32 cellular contexts compared by ENCODE assay signal in genomic region chr6:35782424-35782823, GRCh38. TPM values are rescaled to one million over a fixed set of nuclear protein-coding genes. Genes with fewer than 3 reads are reported as not detected.
DNase-seq lines count a peak whose midpoint lies in the region; TF ChIP-seq lines count a peak whose summit lies in the region.
"Had no signal": no experiment of that assay in that cellular context is flagged by ENCODE, and none has a peak within 500 bp of the region (broad histone marks: within the 10 kb centered on the region; RNA-seq: fewer than 3 reads in every experiment).

No MANE protein-coding gene starts in this region.

- CTCF ChIA-PET in mammary epithelial cell (lab: Charles Lee; ENCODE audit: low non-redundant PET) = no interaction called here

- H3K27me3 ChIP-seq in BE2C (peaks cover 6% of the 10 kb centered on the region; the same call in 1 of the 2 replicates), mammary epithelial cell (ENCODE audit: insufficient read depth, low read length) (peaks cover 5% of the 10 kb centered on the region)

- in situ Hi-C loops in mammary epithelial cell (cut with MboI; ENCODE audit: low sequenced_read_pairs in 2 of 2) = no loop called here

- WGBS in mammary epithelial cell (ENCODE audit: low coverage, missing lambda C conversion rate) = 0% methylated on average over 3 of the region's 3 CpGs

- H3K9ac ChIP-seq in mammary epithelial cell (ENCODE audit: insufficient read depth, low read length) = no peak overlapping the region
- H3K9ac ChIP-seq: BLaER1 had no signal

- no peaks in the 10 kb centered on the region for H3K4me1 ChIP-seq in BE2C
- peaks cover 7% of the 10 kb centered on the region for H3K4me1 ChIP-seq in mammary epithelial cell (ENCODE audit: insufficient read depth, low read length)
- H3K4me1 ChIP-seq: BLaER1, colonic mucosa, sigmoid colon had no signal

- H3K4me2 ChIP-seq in mammary epithelial cell (ENCODE audit: insufficient read depth, low read depth, low read length) = peak overlapping the region; percentile 41
- H3K4me2 ChIP-seq: BLaER1 had no signal

- intact Hi-C loops in mammary epithelial cell (cut with micrococcal nuclease) = no loop called here

- BruUV-seq in mammary epithelial cell (replicated peaks; lab: Mats Ljungman, UMichigan) = no TSS peak

- H4K20me1 ChIP-seq in mammary epithelial cell (ENCODE audit: insufficient read depth, low read length) = no peaks in the 10 kb centered on the region
- H4K20me1 ChIP-seq: BLaER1 had no signal

- H3K27ac ChIP-seq in mammary epithelial cell (ENCODE audit: insufficient read depth, low read depth, low read length) = no peak overlapping the region
- H3K27ac ChIP-seq: BLaER1, colonic mucosa, heart left ventricle, sigmoid colon, suprapubic skin had no signal

- H3K36me3 ChIP-seq in BE2C (no peaks in the 10 kb centered on the region), mammary epithelial cell (ENCODE audit: insufficient read depth, low read length) (no peaks in the 10 kb centered on the region)
- H3K36me3 ChIP-seq: BLaER1, colonic mucosa, heart left ventricle, sigmoid colon, suprapubic skin had no signal

- dilution Hi-C loops in mammary epithelial cell (cut with HindIII; ENCODE audit: low sequenced_read_pairs) = no loop called here

- no peak overlapping the region for H3K4me3 ChIP-seq in BE2C (ENCODE audit: low read depth, low read length)
- H3K4me3 ChIP-seq in mammary epithelial cell (replicated peaks in 1 of 3; ENCODE audit: insufficient read depth in 1 of 3, low read depth in 2 of 3, low read length in 3 of 3) = no peak overlapping the region
- H3K4me3 ChIP-seq: BLaER1, colonic mucosa, GM12878, heart left ventricle, sigmoid colon, suprapubic skin had no signal

- no peak overlapping the region for H2AFZ ChIP-seq in mammary epithelial cell (ENCODE audit: low read depth, low read length)

- TF ChIP-seq CTCF in BE2C (IDR thresholded peaks at IDR 0.05; ENCODE audit: low read depth, low read length) (no peak), GM10266 (IDR thresholded peaks at IDR 0.05; ENCODE audit: control insufficient read depth, insufficient read depth, low read depth, missing control alignments) (no peak), mammary epithelial cell (conservative IDR thresholded peaks at IDR 0.05 in 1 of 2, IDR thresholded peaks at IDR 0.05 in 1 of 2; ENCODE audit: extremely low read depth in 1 of 2, insufficient read depth in 1 of 2, low read depth in 1 of 2, low read length in 2 of 2) (no peak)

- peak; percentile 69 for DNase-seq in BE2C
- DNase-seq in GM10266 (ENCODE audit: extremely low spot score) = peak; percentile 7
- DNase-seq in NCI-H2081 treated with DMSO at 0.1 percent for 48 hours (lab: John Stamatoyannopoulos, UW) = peak; percentile 77
- peak; percentile 63 for DNase-seq in mammary epithelial cell
- no peak for DNase-seq in activated naive CD4-positive, alpha-beta T cell treated with Interleukin-2 at 50 U/mL for 16 hours
- DNase-seq in NOMO-1 treated with dmso at 0.1 percent for 144 hours (lab: John Stamatoyannopoulos, UW; ENCODE audit: unreplicated experiment) = no peak
- no peak for DNase-seq in hypothalamus (lab: John Stamatoyannopoulos, UW)
- DNase-seq in activated T-cell treated with anti-CD3 and anti-CD28 coated beads, Interleukin-2, amount 50 U/mL, for 48 hours = no peak
- DNase-seq: ACHN; activated CD4-positive, alpha-beta memory T cell treated with anti-CD3 and anti-CD28 coated beads for 36 hours; activated CD4-positive, CD25-positive, alpha-beta regulatory T cell treated with anti-CD3 and anti-CD28 coated beads, Interleukin-2, amount 50 U/mL, for 72 hours; activated CD8-positive, alpha-beta memory T cell treated with anti-CD3 and anti-CD28 coated beads, Interleukin-2, amount 50 U/mL, for 4 hours; amygdala; colonic mucosa; effector memory CD4-positive, alpha-beta T cell; foreskin fibroblast; heart left ventricle; IMR-90; kidney glomerular epithelial cell; mesenchymal stem cell; NCI-H510A; sigmoid colon; stimulated activated CD4-positive, alpha-beta T cell treated with anti-CD3 and anti-CD28 coated beads, Interleukin-4, amount 100 ng/mL, for 4 hours; stimulated activated naive B cell treated with anti-CD40 and anti-IgM and Interleukin-4, amounts not matched to agents 10 μg/mL and 1 μg/mL and 100 μg/mL, for 72 hours had no signal

- no peaks in the 10 kb centered on the region for H3K79me2 ChIP-seq in mammary epithelial cell (ENCODE audit: insufficient read depth, low read length)

- H3K9me3 ChIP-seq in BE2C (no peaks in the 10 kb centered on the region; the same call in 1 of the 2 replicates), mammary epithelial cell (replicated peaks; ENCODE audit: insufficient read depth, low read length) (no peaks in the 10 kb centered on the region)
- H3K9me3 ChIP-seq: BLaER1, colonic mucosa, heart left ventricle, sigmoid colon, suprapubic skin had no signal

RNA-seq across cellular contexts. Expression of gene CLPSL1, which starts 1.6 kb away (rescaled TPM):
- not detected for polyA plus RNA-seq in BE2C (2012; ENCODE audit: insufficient read depth, insufficient read length, low read depth)
- not detected for total RNA-seq in mammary epithelial cell
- polyA plus RNA-seq in mammary epithelial cell = not detected
- polyA minus RNA-seq in mammary epithelial cell = not detected
- total RNA-seq: activated CD4-positive, alpha-beta memory T cell treated with anti-CD3 and anti-CD28 coated beads for 36 hours; colonic mucosa; Daoy; GM12878; heart left ventricle; IMR-90; posterior vena cava; sigmoid colon; SK-MEL-5; suprapubic skin; urinary bladder had no signal
- polyA plus RNA-seq: esophagus, GM12878, heart left ventricle, IMR-90, sigmoid colon, urinary bladder had no signal

RNA-seq across cellular contexts. Expression of gene CLPSL2, which starts 6.0 kb away (rescaled TPM):
- polyA plus RNA-seq in BE2C (2012; ENCODE audit: insufficient read depth, insufficient read length, low read depth) = not detected
- not detected for total RNA-seq in mammary epithelial cell
- polyA plus RNA-seq in mammary epithelial cell = not detected
- not detected for polyA minus RNA-seq in mammary epithelial cell
- total RNA-seq: activated CD4-positive, alpha-beta memory T cell treated with anti-CD3 and anti-CD28 coated beads for 36 hours; colonic mucosa; Daoy; heart left ventricle; IMR-90; posterior vena cava; sigmoid colon; SK-MEL-5; suprapubic skin; urinary bladder had no signal
- polyA plus RNA-seq: esophagus, heart left ventricle, IMR-90, sigmoid colon, urinary bladder had no signal

RNA-seq across cellular contexts. Expression of gene CLPS, which starts 14.7 kb away (rescaled TPM):
- polyA plus RNA-seq in BE2C (2012; ENCODE audit: insufficient read depth, insufficient read length, low read depth) = not detected
- not detected for total RNA-seq in mammary epithelial cell
- not detected for polyA plus RNA-seq in mammary epithelial cell
- polyA minus RNA-seq in mammary epithelial cell = not detected
- total RNA-seq: activated CD4-positive, alpha-beta memory T cell treated with anti-CD3 and anti-CD28 coated beads for 36 hours; Daoy; IMR-90; sigmoid colon; SK-MEL-5; suprapubic skin; urinary bladder had no signal
- polyA plus RNA-seq: GM12878, IMR-90 had no signal

RNA-seq across cellular contexts. Expression of gene LHFPL5, which starts 22.7 kb away (rescaled TPM):
- polyA plus RNA-seq in BE2C (2012; ENCODE audit: insufficient read depth, insufficient read length, low read depth) = 0.51 TPM
- total RNA-seq in mammary epithelial cell = not detected
- polyA plus RNA-seq in mammary epithelial cell = not detected
- polyA minus RNA-seq in mammary epithelial cell = not detected
- total RNA-seq: activated CD4-positive, alpha-beta memory T cell treated with anti-CD3 and anti-CD28 coated beads for 36 hours; colonic mucosa; Daoy; heart left ventricle; IMR-90; posterior vena cava; SK-MEL-5; suprapubic skin; urinary bladder had no signal
- polyA plus RNA-seq: esophagus, GM12878, heart left ventricle, IMR-90, urinary bladder had no signal

RNA-seq across cellular contexts. Expression of gene ARMC12, which starts 45.6 kb away (rescaled TPM):
- 3.1 TPM for polyA plus RNA-seq in BE2C (2012; ENCODE audit: insufficient read depth, insufficient read length, low read depth)
- under 1 TPM in 1 of 2 donors, not detected in 1; 0.73 TPM for total RNA-seq in mammary epithelial cell
- polyA plus RNA-seq in mammary epithelial cell = 0.32 TPM
- polyA minus RNA-seq in mammary epithelial cell = not detected
- total RNA-seq: SK-MEL-5, urinary bladder had no signal

Comparison
In these comparisons a context has a peak if more than half of its experiments do, and no peak if none do; other contexts are left out.
1. DNase-seq: peak in BE2C (single experiment), GM10266 (single experiment), NCI-H2081 treated with DMSO at 0.1 percent for 48 hours (single experiment) and mammary epithelial cell (single experiment); none in activated naive CD4-positive, alpha-beta T cell treated with Interleukin-2 at 50 U/mL for 16 hours (single experiment), NOMO-1 treated with dmso at 0.1 percent for 144 hours (single experiment), hypothalamus (0 of 51) and activated T-cell treated with anti-CD3 and anti-CD28 coated beads, Interleukin-2, amount 50 U/mL, for 48 hours (0 of 2).